ENCODE assay signal across 3 cellular contexts in genomic region chr9:17535176-17535575, GRCh38. TPM values are rescaled to one million over a fixed set of nuclear protein-coding genes. Genes with fewer than 3 reads are reported as not detected.
"Had no signal": no experiment of that assay in that cellular context is flagged by ENCODE, and none has a peak within 500 bp of the region (broad histone marks: within the 10 kb centered on the region; RNA-seq: fewer than 3 reads in every experiment).

No MANE protein-coding gene starts in this region.

- DNase-seq: GDM1, GF-D8 had no signal

- H3K4me3 ChIP-seq: GM12878 had no signal

- ATAC-seq: GM12878 had no signal

RNA-seq across cellular contexts. Expression of gene SH3GL2, which starts 43.7 kb away (rescaled TPM):
- total RNA-seq: GM12878 had no signal
- polyA plus RNA-seq: GM12878 had no signal
